ENCODE assay signal across 8 cellular contexts in the genomic region with DNA sequence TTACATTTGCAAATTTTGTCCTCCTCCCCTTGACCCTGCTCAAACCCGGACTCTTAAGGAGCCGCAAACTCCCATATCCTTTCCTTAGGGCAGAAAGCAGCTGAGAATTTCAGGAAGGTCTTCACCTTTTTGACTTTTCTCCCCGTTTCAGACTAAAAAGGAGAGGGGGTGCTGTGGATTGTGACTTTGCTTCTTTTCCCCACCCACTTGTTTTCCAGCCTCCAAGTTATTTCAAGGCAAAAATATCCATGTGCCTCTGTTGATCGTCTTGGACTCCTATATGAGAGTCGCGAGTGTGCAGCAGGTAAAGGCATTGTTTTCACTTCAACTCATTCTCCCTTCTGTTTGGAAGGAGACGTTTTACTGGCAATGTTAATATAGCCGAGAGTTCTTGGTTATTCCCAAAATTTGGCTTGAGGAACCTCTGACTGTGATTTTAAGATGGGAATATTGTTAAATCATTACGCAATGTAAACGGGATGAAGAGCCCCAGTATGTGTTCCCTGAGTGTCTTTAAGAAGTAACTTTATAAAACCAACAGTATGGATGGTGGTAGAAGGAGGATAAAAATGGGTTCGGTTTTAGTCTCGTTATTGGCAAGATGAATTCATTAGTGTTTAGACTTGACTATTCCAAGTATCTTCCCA. TPM values are rescaled to one million over a fixed set of nuclear protein-coding genes. Genes with fewer than 3 reads are reported as not detected.
DNase-seq lines count a peak whose midpoint lies in the region; ATAC-seq and TF ChIP-seq lines count a peak whose summit lies in the region.

No MANE protein-coding gene starts in this region.

- no peaks in the 10 kb centered on the region for H3K27me3 Mint-ChIP-seq in activated B cell treated with CpG ODN at 0.5 μM for 24 hours

- CTCF ChIA-PET in activated B cell treated with CpG ODN at 0.5 μM for 24 hours (lab: Charles Lee) = interaction anchor here (0.7 to 1.9 kb wide), 9 partner anchors 13 to 88 kb away, joined by 3 to 9 read pairs (median 4); no protein-coding TSS in a partner anchor

- H3K9ac ChIP-seq in rectal smooth muscle tissue (ENCODE audit: low read length) = peak overlapping the region; percentile 78

- peak overlapping the region; percentile 95 for H3K27ac Mint-ChIP-seq in activated B cell treated with CpG ODN at 0.5 μM for 24 hours

- H3K36me3 Mint-ChIP-seq in activated B cell treated with CpG ODN at 0.5 μM for 24 hours (ENCODE audit: low read depth) = peaks cover 27% of the 10 kb centered on the region

- POLR2A ChIA-PET in activated B cell treated with CpG ODN at 0.5 μM for 24 hours (lab: Charles Lee) = interaction anchor here (0.6 to 2.7 kb wide), 31 partner anchors 7 to 606 kb away, joined by 3 to 105 read pairs (median 10); a partner anchor contains a TSS

- in situ Hi-C loops in G401 (cut with HindIII; ENCODE audit: low sequenced_read_pairs) = no loop called here

- peak overlapping the region; percentile 91 for H3K4me3 Mint-ChIP-seq in activated B cell treated with CpG ODN at 0.5 μM for 24 hours

- DNase-seq in G401 (ENCODE audit: low spot score) (peak; percentile 36), activated B cell treated with CpG ODN at 0.5 μM for 24 hours (no peak), glomerular visceral epithelial cell (ENCODE audit: extremely low spot score) (peak; percentile 1)

- H3K27ac ChIP-seq in rectal smooth muscle tissue (ENCODE audit: low read depth, low read length) = peak overlapping the region; percentile 97

- ATAC-seq in activated B cell treated with CpG ODN at 0.5 μM for 24 hours (ENCODE audit: low read depth) (no peak), GM18498 (IDR thresholded peaks at IDR 0.05; ENCODE audit: unreplicated experiment) (no peak), HG02763 (IDR thresholded peaks at IDR 0.05; ENCODE audit: unreplicated experiment) (no peak), HG03521 (IDR thresholded peaks at IDR 0.05; ENCODE audit: unreplicated experiment) (no peak), HG02870 (IDR thresholded peaks at IDR 0.05; ENCODE audit: unreplicated experiment) (no peak)

- H3K27me3 ChIP-seq in rectal smooth muscle tissue (ENCODE audit: control insufficient read depth, insufficient read depth, low read length) = no peaks in the 10 kb centered on the region

- no peak for TF ChIP-seq CTCF in activated B cell treated with CpG ODN at 0.5 μM for 24 hours (IDR thresholded peaks at IDR 0.05)

- peak overlapping the region; percentile 86 for H3K4me3 ChIP-seq in rectal smooth muscle tissue (ENCODE audit: low read length)

- intact Hi-C loops in activated B cell treated with CpG ODN at 0.5 μM for 24 hours (cut with micrococcal nuclease) = no loop called here

- no peaks in the 10 kb centered on the region for H3K4me1 ChIP-seq in rectal smooth muscle tissue (ENCODE audit: control insufficient read depth, insufficient read depth, low read length)

- no peaks in the 10 kb centered on the region for H3K36me3 ChIP-seq in rectal smooth muscle tissue (ENCODE audit: control insufficient read depth, insufficient read depth, low read length)

- peaks cover 7% of the 10 kb centered on the region for H3K9me3 Mint-ChIP-seq in activated B cell treated with CpG ODN at 0.5 μM for 24 hours

- peaks cover 69% of the 10 kb centered on the region for H3K4me1 Mint-ChIP-seq in activated B cell treated with CpG ODN at 0.5 μM for 24 hours

RNA-seq across cellular contexts. Expression of a gene that starts 0.7 kb away (rescaled TPM):
- total RNA-seq in G401 (2014; rRNA removed; shearing (Covaris generic)) = not detected in 2 replicates
- 59.9 and 71.7 TPM in 2 replicates for total RNA-seq in activated B cell treated with CpG ODN at 0.5 μM for 24 hours

Comparison
In these comparisons a context has a peak if more than half of its experiments do, and no peak if none do; other contexts are left out.
1. RNA of a gene that starts 0.7 kb away (total RNA-seq): 59.9 to 71.7 TPM in activated B cell treated with CpG ODN at 0.5 μM for 24 hours; not detected in G401; every median in the first group is over 10 times any median in the second.